8 cellular contexts compared by ENCODE assay signal in the genomic region with DNA sequence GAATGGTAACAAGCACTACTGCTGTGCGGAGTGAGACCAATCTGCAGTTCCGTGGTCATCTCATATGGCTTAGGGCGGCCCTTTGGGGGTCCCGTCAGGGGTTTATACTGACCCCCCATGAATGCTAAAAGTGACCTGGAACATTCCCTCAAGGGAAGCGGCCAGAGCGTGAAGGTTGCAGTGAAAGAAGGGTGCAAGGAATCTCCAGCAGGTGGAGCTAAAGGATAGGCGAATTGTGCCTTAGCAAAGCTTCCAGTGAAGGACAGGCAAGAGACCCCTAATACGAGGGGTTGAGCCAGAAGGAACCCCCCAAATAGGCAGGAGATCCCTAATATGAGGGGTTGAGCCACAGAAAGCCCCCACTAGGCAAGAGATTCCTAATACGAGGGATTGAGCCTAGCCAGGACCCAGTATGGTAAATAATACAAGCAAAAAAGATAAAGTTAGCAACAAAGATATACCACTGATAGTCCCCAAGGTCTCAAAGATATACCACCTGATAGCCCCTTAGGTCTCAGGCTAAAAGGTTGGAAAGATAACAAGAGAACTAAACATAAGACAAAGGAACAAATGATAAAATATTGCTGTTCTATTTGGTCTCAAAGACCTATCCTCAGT. TPM values are rescaled to one million over a fixed set of nuclear protein-coding genes. Genes with fewer than 3 reads are reported as not detected.
DNase-seq lines count a peak whose midpoint lies in the region; ATAC-seq and TF ChIP-seq lines count a peak whose summit lies in the region.

No MANE protein-coding gene starts in this region.

- no peak overlapping the region for H3K4me3 ChIP-seq in LNCaP clone FGC (ENCODE audit: low read depth, low read length)
- H3K4me3 ChIP-seq in smooth muscle cell, result no peak overlapping the region

- no peak for ATAC-seq in HG03565 (IDR thresholded peaks at IDR 0.05; ENCODE audit: unreplicated experiment)
- no peak for ATAC-seq in HG02970 (IDR thresholded peaks at IDR 0.05; ENCODE audit: low FRiP score, unreplicated experiment)

- no peaks in the 10 kb centered on the region for H3K4me1 ChIP-seq in smooth muscle cell (ENCODE audit: low read depth)

- H3K9me3 ChIP-seq in smooth muscle cell (replicated peaks; ENCODE audit: low read depth), result no peaks in the 10 kb centered on the region

- no peaks in the 10 kb centered on the region for H3F3A ChIP-seq in smooth muscle cell (ENCODE audit: low read depth)

- in situ Hi-C loops in G401 (cut with HindIII; ENCODE audit: low sequenced_read_pairs), result no loop called here

- 37% methylated on average over 9 of the region's 9 CpGs for WGBS in smooth muscle cell (ENCODE audit: low lambda C conversion rate)

- H3K27me3 ChIP-seq in smooth muscle cell (ENCODE audit: low read depth), result no peaks in the 10 kb centered on the region

- H3K9ac ChIP-seq in smooth muscle cell (ENCODE audit: low read depth), result no peak overlapping the region

- TF ChIP-seq CTCF in LNCaP clone FGC (IDR thresholded peaks at IDR 0.05; ENCODE audit: control insufficient read depth, extremely low read depth, insufficient read depth) (peak; percentile 89), smooth muscle cell (IDR thresholded peaks at IDR 0.05; ENCODE audit: borderline replicate concordance, insufficient read depth, poor library complexity, severe bottlenecking) (peak; percentile 72)

- DNase-seq in G401 (ENCODE audit: low spot score) (peak; percentile 80), LNCaP clone FGC (ENCODE audit: low read depth) (peak; percentile 17), SKM-1 (lab: John Stamatoyannopoulos, UW; ENCODE audit: unreplicated experiment) (peak; percentile 72), anterior cingulate cortex (lab: John Stamatoyannopoulos, UW) (peak in 35 of 58 donors; percentile 2 to 53 (median 12)), hippocampal formation (lab: John Stamatoyannopoulos, UW) (peak; percentile 10 to 37), smooth muscle cell (lab: John Stamatoyannopoulos, UW; ENCODE audit: unreplicated experiment) (no peak)

- no peaks in the 10 kb centered on the region for H3K36me3 ChIP-seq in smooth muscle cell (ENCODE audit: low read depth)

- no peaks in the 10 kb centered on the region for H3K79me2 ChIP-seq in smooth muscle cell (ENCODE audit: low read depth)

- H4K20me1 ChIP-seq in smooth muscle cell (ENCODE audit: low read depth), result no peaks in the 10 kb centered on the region

- H3K27ac ChIP-seq in smooth muscle cell (ENCODE audit: low read depth), result no peak overlapping the region

- no peak overlapping the region for H3K4me2 ChIP-seq in smooth muscle cell

- no peak overlapping the region for H2AFZ ChIP-seq in smooth muscle cell (ENCODE audit: low read depth)

RNA-seq across cellular contexts. Expression of a gene that starts 27.5 kb away (rescaled TPM):
- 6.1 and 15.9 TPM in 2 replicates for total RNA-seq in G401 (2014; rRNA removed; shearing (Covaris generic))
- 19.0 and 22.7 TPM in 2 replicates for total RNA-seq in smooth muscle cell
- polyA plus RNA-seq in smooth muscle cell, result 37.6 and 40.4 TPM in 2 replicates

RNA-seq across cellular contexts. Expression of a gene that starts 32.8 kb away (rescaled TPM):
- total RNA-seq in G401 (2014; rRNA removed; shearing (Covaris generic)), result 8.1 and 14.8 TPM in 2 replicates
- total RNA-seq in smooth muscle cell, result 1.4 and 2.7 TPM in 2 replicates
- 1.6 and 3.3 TPM in 2 replicates for polyA plus RNA-seq in smooth muscle cell

RNA-seq across cellular contexts. Expression of a gene that starts 50.4 kb away (rescaled TPM):
- total RNA-seq in G401 (2014; rRNA removed; shearing (Covaris generic)), result not detected in 2 replicates
- total RNA-seq in smooth muscle cell, result not detected in 2 replicates
- not detected in 2 replicates for polyA plus RNA-seq in smooth muscle cell

RNA-seq across cellular contexts. Expression of a gene that starts 59.8 kb away (rescaled TPM):
- total RNA-seq in G401 (2014; rRNA removed; shearing (Covaris generic)), result not detected in 2 replicates
- total RNA-seq in smooth muscle cell, result not detected in 2 replicates
- not detected in 2 replicates for polyA plus RNA-seq in smooth muscle cell
